In the genomic region with DNA sequence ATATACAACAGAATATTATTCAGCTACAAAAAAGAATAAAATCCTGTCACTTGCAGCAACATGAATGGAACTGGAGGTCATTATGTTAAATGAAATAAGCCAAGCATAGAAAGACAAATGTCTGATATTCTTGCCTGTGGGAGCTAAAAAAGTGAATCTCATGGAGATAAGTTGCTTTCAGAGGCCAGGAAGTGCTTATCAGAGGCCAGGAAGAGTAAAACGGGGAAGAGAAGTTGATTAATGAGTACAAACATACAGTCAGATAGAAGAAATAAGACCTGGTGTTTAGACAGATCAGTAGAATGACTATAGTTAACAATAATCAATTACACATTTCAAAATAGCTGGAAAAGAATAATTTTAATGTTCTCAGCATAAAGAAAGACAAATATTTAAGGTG, we compare ENCODE assay signal across 39 cellular contexts. TPM values are rescaled to one million over a fixed set of nuclear protein-coding genes. Genes with fewer than 3 reads are reported as not detected.
"Had no signal": no experiment of that assay in that cellular context is flagged by ENCODE, and none has a peak within 500 bp of the region (broad histone marks: within the 10 kb centered on the region; RNA-seq: fewer than 3 reads in every experiment).

No MANE protein-coding gene starts in this region.

- H3K4me3 Mint-ChIP-seq: activated CD4-positive, alpha-beta memory T cell treated with anti-CD3 and anti-CD28 coated beads, Interleukin-2, amount 10 ng/mL, durations not matched to agents 7 days and 5 days; activated CD4-positive, alpha-beta T cell treated with anti-CD3 and anti-CD28 coated beads for 36 hours; activated CD8-positive, alpha-beta memory T cell treated with anti-CD3 and anti-CD28 coated beads, Interleukin-2, amount 10 ng/mL, durations not matched to agents 7 days and 5 days; activated CD8-positive, alpha-beta T cell treated with anti-CD3 and anti-CD28 coated beads, Interleukin-2, amount 10 ng/mL, durations not matched to agents 7 days and 5 days; activated naive CD4-positive, alpha-beta T cell treated with anti-CD3 and anti-CD28 coated beads, Interleukin-2, amount 10 ng/mL, durations not matched to agents 7 days and 5 days; activated naive CD4-positive, alpha-beta T cell treated with anti-CD3 and anti-CD28 coated beads, Interleukin-2, amount 50 U/mL, for 24 hours; activated naive CD8-positive, alpha-beta T cell; activated naive CD8-positive, alpha-beta T cell treated with anti-CD3 and anti-CD28 coated beads, Interleukin-2, amount 10 ng/mL, durations not matched to agents 7 days and 5 days; activated naive CD8-positive, alpha-beta T cell treated with anti-CD3 and anti-CD28 coated beads, Interleukin-2, amount 50 U/mL, for 24 hours; activated T-cell treated with anti-CD3 and anti-CD28 coated beads, Interleukin-2, amount 50 U/mL, for 24 hours; brain; central memory CD8-positive, alpha-beta T cell; T-helper 1 cell treated with Interleukin-12 subunit alpha and Interleukin-12 subunit beta and Interleukin-4 antibody, amounts not matched to agents 30 μg/mL and 1 μg/mL, for 36 hours; T-helper 2 cell treated with Interferon-gamma antibody and Interleukin-4, amounts not matched to agents 5 μg/mL and 100 μg/mL, for 36 hours; WTC11 had no signal

- H3K4me1 Mint-ChIP-seq: activated CD4-positive, alpha-beta memory T cell treated with anti-CD3 and anti-CD28 coated beads, Interleukin-2, amount 10 ng/mL, durations not matched to agents 7 days and 5 days; activated CD4-positive, alpha-beta T cell treated with anti-CD3 and anti-CD28 coated beads for 36 hours; activated CD8-positive, alpha-beta memory T cell treated with anti-CD3 and anti-CD28 coated beads, Interleukin-2, amount 10 ng/mL, durations not matched to agents 7 days and 5 days; activated naive CD4-positive, alpha-beta T cell treated with anti-CD3 and anti-CD28 coated beads, Interleukin-2, amount 10 ng/mL, durations not matched to agents 7 days and 5 days; activated naive CD4-positive, alpha-beta T cell treated with anti-CD3 and anti-CD28 coated beads, Interleukin-2, amount 50 U/mL, for 24 hours; activated naive CD8-positive, alpha-beta T cell treated with anti-CD3 and anti-CD28 coated beads, Interleukin-2, amount 10 ng/mL, durations not matched to agents 7 days and 5 days; activated naive CD8-positive, alpha-beta T cell treated with anti-CD3 and anti-CD28 coated beads, Interleukin-2, amount 50 U/mL, for 24 hours; brain; central memory CD8-positive, alpha-beta T cell; WTC11 had no signal

- H3K27me3 ChIP-seq: ascending aorta, cardiac muscle cell had no signal

- H3K4me3 ChIP-seq: ascending aorta, cardiac muscle cell had no signal

- H3K4me1 ChIP-seq: ascending aorta had no signal

- H3K9me3 ChIP-seq: ascending aorta had no signal

- H3K36me3 ChIP-seq: ascending aorta, cardiac muscle cell, WERI-Rb-1 had no signal

- H3K9me3 Mint-ChIP-seq: activated CD4-positive, alpha-beta memory T cell treated with anti-CD3 and anti-CD28 coated beads, Interleukin-2, amount 10 ng/mL, durations not matched to agents 7 days and 5 days; activated naive CD4-positive, alpha-beta T cell treated with anti-CD3 and anti-CD28 coated beads, Interleukin-2, amount 10 ng/mL, durations not matched to agents 7 days and 5 days; activated naive CD4-positive, alpha-beta T cell treated with anti-CD3 and anti-CD28 coated beads, Interleukin-2, amount 50 U/mL, for 24 hours; activated naive CD8-positive, alpha-beta T cell treated with anti-CD3 and anti-CD28 coated beads, Interleukin-2, amount 10 ng/mL, durations not matched to agents 7 days and 5 days; activated naive CD8-positive, alpha-beta T cell treated with anti-CD3 and anti-CD28 coated beads, Interleukin-2, amount 50 U/mL, for 24 hours; activated T-cell treated with anti-CD3 and anti-CD28 coated beads, Interleukin-2, amount 50 U/mL, for 24 hours; activated T-helper 2 cell treated with anti-CD3 and anti-CD28 coated beads, Interferon-gamma antibody, Interleukin-2, Interleukin-4, amounts not matched to agents 10 μg/mL and 5 μg/mL and 100 μg/mL, durations not matched to agents 14 hours and 24 hours and 36 hours; central memory CD8-positive, alpha-beta T cell; T-helper 1 cell treated with Interleukin-12 subunit alpha and Interleukin-12 subunit beta and Interleukin-4 antibody, amounts not matched to agents 30 μg/mL and 1 μg/mL, for 36 hours; T-helper 2 cell treated with Interferon-gamma antibody and Interleukin-4, amounts not matched to agents 5 μg/mL and 100 μg/mL, for 36 hours had no signal

- H3K27ac Mint-ChIP-seq: activated CD4-positive, alpha-beta memory T cell treated with anti-CD3 and anti-CD28 coated beads, Interleukin-2, amount 10 ng/mL, durations not matched to agents 7 days and 5 days; activated CD4-positive, alpha-beta T cell treated with anti-CD3 and anti-CD28 coated beads for 36 hours; activated CD8-positive, alpha-beta memory T cell treated with anti-CD3 and anti-CD28 coated beads, Interleukin-2, amount 10 ng/mL, durations not matched to agents 7 days and 5 days; activated CD8-positive, alpha-beta T cell treated with anti-CD3 and anti-CD28 coated beads, Interleukin-2, amount 10 ng/mL, durations not matched to agents 7 days and 5 days; activated naive CD4-positive, alpha-beta T cell treated with anti-CD3 and anti-CD28 coated beads, Interleukin-2, amount 10 ng/mL, durations not matched to agents 7 days and 5 days; activated naive CD4-positive, alpha-beta T cell treated with anti-CD3 and anti-CD28 coated beads, Interleukin-2, amount 50 U/mL, for 24 hours; activated naive CD8-positive, alpha-beta T cell; activated naive CD8-positive, alpha-beta T cell treated with anti-CD3 and anti-CD28 coated beads, Interleukin-2, amount 10 ng/mL, durations not matched to agents 7 days and 5 days; activated naive CD8-positive, alpha-beta T cell treated with anti-CD3 and anti-CD28 coated beads, Interleukin-2, amount 50 U/mL, for 24 hours; activated T-cell treated with anti-CD3 and anti-CD28 coated beads, Interleukin-2, amount 50 U/mL, for 24 hours; activated T-helper 2 cell treated with anti-CD3 and anti-CD28 coated beads, Interferon-gamma antibody, Interleukin-2, Interleukin-4, amounts not matched to agents 10 μg/mL and 5 μg/mL and 100 μg/mL, durations not matched to agents 14 hours and 24 hours and 36 hours; brain; T-helper 1 cell treated with Interleukin-12 subunit alpha and Interleukin-12 subunit beta and Interleukin-4 antibody, amounts not matched to agents 30 μg/mL and 1 μg/mL, for 36 hours; T-helper 2 cell treated with Interferon-gamma antibody and Interleukin-4, amounts not matched to agents 5 μg/mL and 100 μg/mL, for 36 hours; WTC11 had no signal

- DNase-seq: activated CD4-positive, alpha-beta memory T cell treated with anti-CD3 and anti-CD28 coated beads, Interleukin-2, amount 10 ng/mL, durations not matched to agents 7 days and 5 days; activated CD4-positive, alpha-beta T cell treated with anti-CD3 and anti-CD28 coated beads for 1 hour; activated CD4-positive, alpha-beta T cell treated with anti-CD3 and anti-CD28 coated beads for 36 hours; activated CD4-positive, alpha-beta T cell treated with anti-CD3 and anti-CD28 coated beads for 48 hours; activated CD4-positive, alpha-beta T cell treated with anti-CD3 and anti-CD28 coated beads, Interleukin-2, amount 50 U/mL, for 1 hour; activated CD4-positive, alpha-beta T cell treated with anti-CD3 and anti-CD28 coated beads, Interleukin-2, amount 50 U/mL, for 4 hours; activated CD4-positive, CD25-positive, alpha-beta regulatory T cell; activated CD8-positive, alpha-beta memory T cell treated with anti-CD3 and anti-CD28 coated beads for 24 hours; activated CD8-positive, alpha-beta memory T cell treated with anti-CD3 and anti-CD28 coated beads, Interleukin-2, amount 10 ng/mL, durations not matched to agents 7 days and 5 days; activated CD8-positive, alpha-beta memory T cell treated with anti-CD3 and anti-CD28 coated beads, Interleukin-2, amount 50 U/mL, for 48 hours; activated CD8-positive, alpha-beta T cell treated with anti-CD3 and anti-CD28 coated beads, Interleukin-2, amount 10 ng/mL, durations not matched to agents 7 days and 5 days; activated effector memory CD4-positive, alpha-beta T cell treated with Interleukin-2 at 50 U/mL for 16 hours; activated gamma-delta T cell; activated naive CD4-positive, alpha-beta T cell treated with anti-CD3 and anti-CD28 coated beads, Interleukin-2, amount 10 ng/mL, durations not matched to agents 7 days and 5 days; activated naive CD4-positive, alpha-beta T cell treated with Interleukin-2 at 50 U/mL for 16 hours; activated naive CD8-positive, alpha-beta T cell treated with anti-CD3 and anti-CD28 coated beads, Interleukin-2, amount 10 ng/mL, durations not matched to agents 7 days and 5 days; activated naive CD8-positive, alpha-beta T cell treated with anti-CD3 and anti-CD28 coated beads, Interleukin-2, amount 50 U/mL, for 24 hours; activated T-cell treated with anti-CD3 and anti-CD28 coated beads, Interleukin-2, amount 50 U/mL, for 24 hours; activated T-cell treated with anti-CD3 and anti-CD28 coated beads, Interleukin-2, amount 50 U/mL, for 48 hours; amygdala; anterior cingulate cortex; caudate nucleus; cerebellar nuclear complex; T-helper 1 cell; T-helper 2 cell; T-helper 9 cell; WERI-Rb-1 had no signal

- H3K36me3 Mint-ChIP-seq: activated CD8-positive, alpha-beta memory T cell treated with anti-CD3 and anti-CD28 coated beads, Interleukin-2, amount 10 ng/mL, durations not matched to agents 7 days and 5 days; activated naive CD4-positive, alpha-beta T cell treated with anti-CD3 and anti-CD28 coated beads, Interleukin-2, amount 10 ng/mL, durations not matched to agents 7 days and 5 days; activated naive CD4-positive, alpha-beta T cell treated with anti-CD3 and anti-CD28 coated beads, Interleukin-2, amount 50 U/mL, for 24 hours; activated naive CD8-positive, alpha-beta T cell; activated naive CD8-positive, alpha-beta T cell treated with anti-CD3 and anti-CD28 coated beads, Interleukin-2, amount 10 ng/mL, durations not matched to agents 7 days and 5 days; brain had no signal

- H3K27ac ChIP-seq: ascending aorta, cardiac muscle cell, WERI-Rb-1 had no signal

RNA-seq across cellular contexts. Expression of gene CPHXL, which starts 54.4 kb away (rescaled TPM):
- total RNA-seq: activated CD4-positive, alpha-beta memory T cell treated with anti-CD3 and anti-CD28 coated beads, Interleukin-2, amount 10 ng/mL, durations not matched to agents 7 days and 5 days; activated CD4-positive, alpha-beta T cell treated with anti-CD3 and anti-CD28 coated beads for 36 hours; activated CD8-positive, alpha-beta memory T cell treated with anti-CD3 and anti-CD28 coated beads, Interleukin-2, amount 10 ng/mL, durations not matched to agents 7 days and 5 days; activated CD8-positive, alpha-beta T cell treated with anti-CD3 and anti-CD28 coated beads, Interleukin-2, amount 10 ng/mL, durations not matched to agents 7 days and 5 days; activated naive CD8-positive, alpha-beta T cell treated with anti-CD3 and anti-CD28 coated beads, Interleukin-2, amount 10 ng/mL, durations not matched to agents 7 days and 5 days; activated T-helper 2 cell treated with anti-CD3 and anti-CD28 coated beads, Interferon-gamma antibody, Interleukin-2, Interleukin-4, amounts not matched to agents 10 μg/mL and 5 μg/mL and 100 μg/mL, durations not matched to agents 14 hours and 24 hours and 36 hours; ascending aorta; bronchial epithelial cell; cardiac muscle cell; chondrocyte; WTC11 had no signal
